14 cellular contexts compared by ENCODE assay signal in the genomic region with DNA sequence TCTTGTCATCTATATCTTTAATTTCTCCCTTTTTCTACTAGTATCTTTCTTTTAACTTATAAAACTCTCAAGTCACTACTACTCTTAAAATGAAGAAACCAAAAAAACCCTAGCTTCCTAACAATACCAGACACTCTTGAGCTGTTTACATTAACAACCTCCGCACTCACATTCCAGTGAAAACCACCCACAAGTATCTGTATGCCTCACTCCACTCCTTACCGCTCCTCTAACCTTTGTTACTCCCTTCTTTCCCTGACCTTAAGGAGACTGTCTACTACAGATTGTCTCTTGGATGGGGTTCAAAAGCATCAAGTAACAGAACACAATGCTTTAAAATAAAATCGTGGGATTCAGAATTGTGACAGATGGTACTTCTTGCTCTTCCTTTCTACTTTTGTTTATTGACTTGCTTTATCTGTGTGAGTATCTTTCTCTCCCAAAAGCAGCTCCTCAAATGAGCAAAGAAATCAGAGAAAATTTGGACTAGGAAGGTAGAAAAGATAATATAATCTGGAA.
DNase-seq lines count a peak whose midpoint lies in the region; ATAC-seq, FAIRE-seq and TF ChIP-seq lines count a peak whose summit lies in the region.
"Had no signal": no experiment of that assay in that cellular context is flagged by ENCODE, and none has a peak within 500 bp of the region (broad histone marks: within the 10 kb centered on the region; RNA-seq: fewer than 3 reads in every experiment).

No MANE protein-coding gene starts in this region.

- TF ChIP-seq EP300 in SK-N-SH (IDR thresholded peaks at IDR 0.05; ENCODE audit: borderline replicate concordance in 1 of 2, low read depth in 1 of 2, low read length in 1 of 2) = no peak

- no peak overlapping the region for H3K4me3 ChIP-seq in astrocyte of the spinal cord (ENCODE audit: low read depth, low read length)
- no peak overlapping the region for H3K4me3 ChIP-seq in SK-N-SH (ENCODE audit: low read depth in 2 of 2, low read length in 1 of 2)
- no peak overlapping the region for H3K4me3 ChIP-seq in left ventricle myocardium inferior
- no peak overlapping the region for H3K4me3 ChIP-seq in kidney (ENCODE audit: low read length in 2 of 2)
- H3K4me3 ChIP-seq: sigmoid colon, transverse colon had no signal

- no peak for FAIRE-seq in kidney (lab: Jason Lieb, UNC)

- no peak overlapping the region for H3K4me3 Mint-ChIP-seq in natural killer cell
- H3K4me3 Mint-ChIP-seq in natural killer cell treated with Interleukin-12 subunit alpha and Interleukin-12 subunit beta and Interleukin-15 and Interleukin-18, amount 100 ng/mL, for 72 hours = no peak overlapping the region
- H3K4me3 Mint-ChIP-seq: activated naive CD4-positive, alpha-beta T cell treated with anti-CD3 and anti-CD28 coated beads, Interleukin-2, amount 50 U/mL, for 24 hours had no signal

- DNase-seq in natural killer cell (no peak), astrocyte of the spinal cord (ENCODE audit: low read depth, low spot score) (peak; percentile 84), islet precursor cell (peak; percentile 55), SK-N-SH (no peak), left ventricle myocardium inferior (no peak), kidney (no peak)
- no peak for DNase-seq in natural killer cell treated with Interleukin-12 subunit alpha and Interleukin-12 subunit beta and Interleukin-15 and Interleukin-18, amount 100 ng/mL, for 72 hours (ENCODE audit: low spot score)
- no peak for DNase-seq in stimulated activated CD4-positive, alpha-beta T cell treated with anti-CD3 and anti-CD28 coated beads, Interleukin-2, amount 100 ng/mL, for 48 hours
- DNase-seq: ACHN; DMS79; effector CD4-positive, alpha-beta T cell; sigmoid colon; transverse colon had no signal

- intact Hi-C loops in natural killer cell (cut with micrococcal nuclease) = no loop called here
- intact Hi-C loops in left ventricle myocardium inferior (cut with micrococcal nuclease) = no loop called here
- intact Hi-C loops in kidney (cut with DNase I) = no loop called here

- POLR2A ChIA-PET in SK-N-SH (lab: Yijun Ruan, JAX) = no interaction called here

- H3K27me3 ChIP-seq in SK-N-SH (ENCODE audit: insufficient read depth) (no peaks in the 10 kb centered on the region), left ventricle myocardium inferior (ENCODE audit: low read depth) (no peaks in the 10 kb centered on the region)
- H3K27me3 ChIP-seq: sigmoid colon, transverse colon had no signal

- H3F3A ChIP-seq in SK-N-SH (replicated peaks; ENCODE audit: insufficient read depth) = peaks cover 4% of the 10 kb centered on the region

- peak overlapping the region; percentile 3 to 8 for H3K27ac Mint-ChIP-seq in natural killer cell
- no peak overlapping the region for H3K27ac Mint-ChIP-seq in natural killer cell treated with Interleukin-12 subunit alpha and Interleukin-12 subunit beta and Interleukin-15 and Interleukin-18, amount 100 ng/mL, for 72 hours
- H3K27ac Mint-ChIP-seq: activated naive CD4-positive, alpha-beta T cell treated with anti-CD3 and anti-CD28 coated beads, Interleukin-2, amount 50 U/mL, for 24 hours had no signal

- TF ChIP-seq RAD21 in SK-N-SH (IDR thresholded peaks at IDR 0.05; ENCODE audit: low read length) = no peak

- no peak overlapping the region for H3K4me2 ChIP-seq in SK-N-SH

- peaks cover 35 to 40% of the 10 kb centered on the region in 2 experiments for H3K36me3 ChIP-seq in SK-N-SH (replicated peaks in 1 of 2; ENCODE audit: control insufficient read depth in 1 of 2, insufficient read depth in 2 of 2, low read length in 1 of 2)
- H3K36me3 ChIP-seq in left ventricle myocardium inferior = peaks cover 67% of the 10 kb centered on the region
- peaks cover 0 to 8% of the 10 kb centered on the region in 2 donors for H3K36me3 ChIP-seq in kidney (ENCODE audit: control insufficient read depth in 1 of 2, insufficient read depth in 2 of 2, low read length in 2 of 2)
- H3K36me3 ChIP-seq: transverse colon had no signal

- H3K4me1 ChIP-seq in SK-N-SH (ENCODE audit: control insufficient read depth in 1 of 2, insufficient read depth in 2 of 2, low read depth in 1 of 2, low read length in 1 of 2) (0 out of 4 replicates have a peak, but pooled peaks cover 0 to 5% of the 10 kb centered on the region in 2 experiments), left ventricle myocardium inferior (peaks cover 8% of the 10 kb centered on the region), kidney (ENCODE audit: control insufficient read depth in 1 of 2, insufficient read depth in 1 of 2, low read depth in 1 of 2, low read length in 2 of 2) (no peaks in the 10 kb centered on the region)
- H3K4me1 ChIP-seq: transverse colon had no signal

- TF ChIP-seq CTCF in natural killer cell (IDR thresholded peaks at IDR 0.05) (no peak), astrocyte of the spinal cord (IDR thresholded peaks at IDR 0.05; ENCODE audit: low read depth, low read length) (no peak), SK-N-SH (IDR thresholded peaks at IDR 0.05) (no peak), left ventricle myocardium inferior (IDR thresholded peaks at IDR 0.05; ENCODE audit: borderline replicate concordance) (no peak), kidney (IDR thresholded peaks at IDR 0.05; ENCODE audit: borderline replicate concordance, extremely low read depth, insufficient read depth) (no peak)

- CTCF ChIA-PET in SK-N-SH (lab: Yijun Ruan, JAX) = no interaction called here

- no peak overlapping the region for H2AFZ ChIP-seq in SK-N-SH (ENCODE audit: low read depth)

- no peaks in the 10 kb centered on the region for H3K79me2 ChIP-seq in SK-N-SH (ENCODE audit: insufficient read depth)

- H3K9me2 ChIP-seq in SK-N-SH = no peaks in the 10 kb centered on the region

- H3K27me3 Mint-ChIP-seq in natural killer cell (ENCODE audit: low read depth in 2 of 2) = no peaks in the 10 kb centered on the region
- no peaks in the 10 kb centered on the region for H3K27me3 Mint-ChIP-seq in natural killer cell treated with Interleukin-12 subunit alpha and Interleukin-12 subunit beta and Interleukin-15 and Interleukin-18, amount 100 ng/mL, for 72 hours
- H3K27me3 Mint-ChIP-seq: activated naive CD4-positive, alpha-beta T cell treated with anti-CD3 and anti-CD28 coated beads, Interleukin-2, amount 50 U/mL, for 24 hours had no signal

- H3K9me3 Mint-ChIP-seq in natural killer cell = no peaks in the 10 kb centered on the region
- no peaks in the 10 kb centered on the region for H3K9me3 Mint-ChIP-seq in natural killer cell treated with Interleukin-12 subunit alpha and Interleukin-12 subunit beta and Interleukin-15 and Interleukin-18, amount 100 ng/mL, for 72 hours
- H3K9me3 Mint-ChIP-seq: activated naive CD4-positive, alpha-beta T cell treated with anti-CD3 and anti-CD28 coated beads, Interleukin-2, amount 50 U/mL, for 24 hours had no signal

- H3K36me3 Mint-ChIP-seq in natural killer cell = peaks cover 29% of the 10 kb centered on the region
- peaks cover 38% of the 10 kb centered on the region for H3K36me3 Mint-ChIP-seq in natural killer cell treated with Interleukin-12 subunit alpha and Interleukin-12 subunit beta and Interleukin-15 and Interleukin-18, amount 100 ng/mL, for 72 hours

- H3K9ac ChIP-seq in SK-N-SH (no peak overlapping the region), kidney (ENCODE audit: low read length in 2 of 2) (no peak overlapping the region)

- in situ Hi-C loops in astrocyte of the spinal cord (cut with HindIII; ENCODE audit: low sequenced_read_pairs) = no loop called here

- H3K9me3 ChIP-seq in SK-N-SH = no peaks in the 10 kb centered on the region
- H3K9me3 ChIP-seq in left ventricle myocardium inferior (replicated peaks) = no peaks in the 10 kb centered on the region
- H3K9me3 ChIP-seq in kidney (ENCODE audit: control insufficient read depth in 1 of 2, low read length in 2 of 2) = no peaks in the 10 kb centered on the region
- H3K9me3 ChIP-seq: sigmoid colon, transverse colon had no signal

- ATAC-seq in natural killer cell = no peak
- no peak for ATAC-seq in natural killer cell treated with Interleukin-12 subunit alpha and Interleukin-12 subunit beta and Interleukin-15 and Interleukin-18, amount 100 ng/mL, for 72 hours

- peaks cover 0 to 6% of the 10 kb centered on the region in 2 donors for H3K4me1 Mint-ChIP-seq in natural killer cell
- H3K4me1 Mint-ChIP-seq in natural killer cell treated with Interleukin-12 subunit alpha and Interleukin-12 subunit beta and Interleukin-15 and Interleukin-18, amount 100 ng/mL, for 72 hours (ENCODE audit: low read depth in 2 of 2) = no peaks in the 10 kb centered on the region
- H3K4me1 Mint-ChIP-seq: activated naive CD4-positive, alpha-beta T cell treated with anti-CD3 and anti-CD28 coated beads, Interleukin-2, amount 50 U/mL, for 24 hours had no signal

- whole genome bisulfite sequencing in SK-N-SH (ENCODE audit: low lambda C conversion rate) = 94% methylated on average over 3 of the region's 3 CpGs

- no peak overlapping the region for H3K27ac ChIP-seq in SK-N-SH (ENCODE audit: low read depth in 2 of 2, low read length in 1 of 2)
- no peak overlapping the region for H3K27ac ChIP-seq in left ventricle myocardium inferior (replicated peaks)
- no peak overlapping the region for H3K27ac ChIP-seq in kidney (ENCODE audit: low read depth in 2 of 2, low read length in 2 of 2)
- H3K27ac ChIP-seq: sigmoid colon, transverse colon had no signal

- H4K20me1 ChIP-seq in SK-N-SH (ENCODE audit: insufficient read depth) = no peaks in the 10 kb centered on the region

TF ChIP-seq in SK-N-SH, 30 proteins besides CTCF, POLR2A, EP300 and RAD21 (continues in another document):
- TF ChIP-seq POLR2AphosphoS5 (IDR thresholded peaks at IDR 0.05; ENCODE audit: low read depth, low read length) = no peak
- no peak for TF ChIP-seq TAF1 (IDR thresholded peaks at IDR 0.05; ENCODE audit: borderline replicate concordance, low read depth, low read length)
- TF ChIP-seq GABPA (IDR thresholded peaks at IDR 0.05; ENCODE audit: low read depth) = no peak
- no peak for TF ChIP-seq MXI1 (IDR thresholded peaks at IDR 0.05; ENCODE audit: low read depth, low read length)
- TF ChIP-seq, protein P1, sequence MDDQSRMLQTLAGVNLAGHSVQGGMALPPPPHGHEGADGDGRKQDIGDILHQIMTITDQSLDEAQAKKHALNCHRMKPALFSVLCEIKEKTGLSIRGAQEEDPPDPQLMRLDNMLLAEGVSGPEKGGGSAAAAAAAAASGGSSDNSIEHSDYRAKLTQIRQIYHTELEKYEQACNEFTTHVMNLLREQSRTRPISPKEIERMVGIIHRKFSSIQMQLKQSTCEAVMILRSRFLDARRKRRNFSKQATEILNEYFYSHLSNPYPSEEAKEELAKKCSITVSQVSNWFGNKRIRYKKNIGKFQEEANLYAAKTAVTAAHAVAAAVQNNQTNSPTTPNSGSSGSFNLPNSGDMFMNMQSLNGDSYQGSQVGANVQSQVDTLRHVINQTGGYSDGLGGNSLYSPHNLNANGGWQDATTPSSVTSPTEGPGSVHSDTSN (IDR thresholded peaks at IDR 0.05) = no peak
- no peak for TF ChIP-seq RCOR1 (IDR thresholded peaks at IDR 0.05; ENCODE audit: low read length)
- TF ChIP-seq EZH2phosphoT487 (IDR thresholded peaks at IDR 0.05; ENCODE audit: borderline replicate concordance, low read depth) = no peak

Comparison
In these comparisons a context has a peak if more than half of its experiments do, and no peak if none do; other contexts are left out.
1. H3K27ac Mint-ChIP-seq: peak in natural killer cell (2 of 2); none in natural killer cell treated with Interleukin-12 subunit alpha and Interleukin-12 subunit beta and Interleukin-15 and Interleukin-18, amount 100 ng/mL, for 72 hours (0 of 2).
2. DNase-seq: peak in astrocyte of the spinal cord (single experiment) and islet precursor cell (single experiment); none in natural killer cell (single experiment), natural killer cell treated with Interleukin-12 subunit alpha and Interleukin-12 subunit beta and Interleukin-15 and Interleukin-18, amount 100 ng/mL, for 72 hours (single experiment), stimulated activated CD4-positive, alpha-beta T cell treated with anti-CD3 and anti-CD28 coated beads, Interleukin-2, amount 100 ng/mL, for 48 hours (0 of 2), SK-N-SH (single experiment), left ventricle myocardium inferior (single experiment) and kidney (single experiment).